23 cellular contexts compared by ENCODE assay signal in the genomic region with DNA sequence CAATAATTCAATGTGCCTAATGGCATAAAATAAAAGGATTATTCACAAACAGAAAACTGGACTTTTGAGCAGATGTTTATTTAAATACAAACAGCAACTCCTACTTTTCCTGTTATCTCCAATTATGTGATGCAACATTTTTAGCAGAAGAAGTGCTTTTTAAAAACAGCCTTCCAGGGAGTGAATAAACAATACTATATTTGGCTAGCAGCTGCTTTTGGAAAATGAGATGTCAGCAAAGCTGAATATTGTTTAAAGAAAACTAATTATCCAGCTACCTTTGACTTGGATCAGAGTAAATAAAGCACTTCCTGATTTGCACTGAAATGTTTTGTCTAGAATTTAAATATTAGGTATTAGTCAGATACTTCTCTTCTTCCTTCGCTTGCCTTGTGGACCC. TPM values are rescaled to one million over a fixed set of nuclear protein-coding genes. Genes with fewer than 3 reads are reported as not detected.
DNase-seq lines count a peak whose midpoint lies in the region; ATAC-seq and TF ChIP-seq lines count a peak whose summit lies in the region.
"Had no signal": no experiment of that assay in that cellular context is flagged by ENCODE, and none has a peak within 500 bp of the region (broad histone marks: within the 10 kb centered on the region; RNA-seq: fewer than 3 reads in every experiment).

No MANE protein-coding gene starts in this region.

- CTCF ChIA-PET in WTC11 (lab: Charles Lee): no interaction called here

- H3K9me3 ChIP-seq in left lung (no peaks in the 10 kb centered on the region), body of pancreas (no peaks in the 10 kb centered on the region)
- H3K9me3 ChIP-seq: esophagus squamous epithelium, left ventricle myocardium inferior, prostate gland had no signal

- 0 out of 2 replicates have a peak, but pooled peaks cover 5% of the 10 kb centered on the region for H3K4me1 Mint-ChIP-seq in WTC11
- H3K4me1 Mint-ChIP-seq: activated naive CD4-positive, alpha-beta T cell treated with anti-CD3 and anti-CD28 coated beads, Interleukin-2, amount 10 ng/mL, durations not matched to agents 7 days and 5 days had no signal

- no peak for TF ChIP-seq POLR2A in body of pancreas (IDR thresholded peaks at IDR 0.05)

- H3K9me3 Mint-ChIP-seq in WTC11: no peaks in the 10 kb centered on the region
- H3K9me3 Mint-ChIP-seq: activated naive CD4-positive, alpha-beta T cell treated with anti-CD3 and anti-CD28 coated beads, Interleukin-2, amount 10 ng/mL, durations not matched to agents 7 days and 5 days; activated T-cell treated with anti-CD3 and anti-CD28 coated beads, Interleukin-2, amount 50 U/mL, for 72 hours; CD14-positive monocyte had no signal

- no peak overlapping the region for H3K27ac Mint-ChIP-seq in WTC11
- H3K27ac Mint-ChIP-seq: activated naive CD4-positive, alpha-beta T cell treated with anti-CD3 and anti-CD28 coated beads, Interleukin-2, amount 10 ng/mL, durations not matched to agents 7 days and 5 days; activated T-cell treated with anti-CD3 and anti-CD28 coated beads, Interleukin-2, amount 50 U/mL, for 72 hours; CD14-positive monocyte had no signal

- WGBS in body of pancreas, 2 donors: 77 to 82% methylated on average over 1 of the region's 1 CpG

- no peak overlapping the region for H3K27ac ChIP-seq in left lung
- no peak overlapping the region for H3K27ac ChIP-seq in body of pancreas
- H3K27ac ChIP-seq: esophagus squamous epithelium, GM23248, left ventricle myocardium inferior, prostate gland had no signal

- DNase-seq in DMS53 (lab: John Stamatoyannopoulos, UW): peak; percentile 67
- DNase-seq in NCI-H146 treated with DMSO at 0.1 percent for 48 hours (lab: John Stamatoyannopoulos, UW; ENCODE audit: unreplicated experiment): peak; percentile 66
- no peak for DNase-seq in WTC11 (ENCODE audit: low spot score)
- DNase-seq in left lung: no peak
- DNase-seq in iPS-NIHi7 (ENCODE audit: extremely low spot score): no peak
- no peak for DNase-seq in anterior cingulate cortex (lab: John Stamatoyannopoulos, UW)
- no peak for DNase-seq in body of pancreas
- DNase-seq in NCI-H2029 treated with DMSO at 0.1 percent for 48 hours (lab: John Stamatoyannopoulos, UW): no peak
- DNase-seq: activated CD4-positive, alpha-beta T cell treated with anti-CD3 and anti-CD28 coated beads for 1 hour; activated CD8-positive, alpha-beta memory T cell treated with anti-CD3 and anti-CD28 coated beads for 24 hours; activated naive CD4-positive, alpha-beta T cell treated with anti-CD3 and anti-CD28 coated beads, Interleukin-2, amount 10 ng/mL, durations not matched to agents 7 days and 5 days; activated T-cell treated with anti-CD3 and anti-CD28 coated beads, Interleukin-2, amount 50 U/mL, for 72 hours; cerebellar nuclear complex; effector CD4-positive, alpha-beta T cell; esophagus squamous epithelium; GM23248; left ventricle myocardium inferior; NCI-H1436; NCI-H345; stimulated activated CD4-positive, alpha-beta T cell treated with anti-CD3 and anti-CD28 coated beads, Interleukin-2, amount 100 ng/mL, for 24 hours; stimulated activated naive CD4-positive, alpha-beta T cell had no signal

- H3K27me3 Mint-ChIP-seq in WTC11 (ENCODE audit: low read depth): no peaks in the 10 kb centered on the region
- H3K27me3 Mint-ChIP-seq: activated naive CD4-positive, alpha-beta T cell treated with anti-CD3 and anti-CD28 coated beads, Interleukin-2, amount 10 ng/mL, durations not matched to agents 7 days and 5 days had no signal

- no peak overlapping the region for H3K4me3 ChIP-seq in left lung
- no peak overlapping the region for H3K4me3 ChIP-seq in body of pancreas
- H3K4me3 ChIP-seq: esophagus squamous epithelium, GM23248, left ventricle myocardium inferior, prostate gland had no signal

- H3K36me3 ChIP-seq in left lung: peaks cover 0 to 4% of the 10 kb centered on the region in 2 donors
- no peaks in the 10 kb centered on the region for H3K36me3 ChIP-seq in body of pancreas (replicated peaks in 1 of 2; ENCODE audit: insufficient read depth in 1 of 2, low read depth in 2 of 2)
- H3K36me3 ChIP-seq: esophagus squamous epithelium, left ventricle myocardium inferior, prostate gland had no signal

- intact Hi-C loops in left lung (cut with DNase I): no loop called here
- intact Hi-C loops in body of pancreas (cut with DNase I): no loop called here

- TF ChIP-seq CTCF in WTC11 (IDR thresholded peaks at IDR 0.05): no peak
- no peak for TF ChIP-seq CTCF in left lung (IDR thresholded peaks at IDR 0.05)
- TF ChIP-seq CTCF in body of pancreas (IDR thresholded peaks at IDR 0.05): no peak

- 0 out of 2 replicates have a peak, but pooled peaks cover under 1% of the 10 kb centered on the region for H3K36me3 Mint-ChIP-seq in WTC11

- H3K4me3 Mint-ChIP-seq in WTC11: no peak overlapping the region
- H3K4me3 Mint-ChIP-seq: activated naive CD4-positive, alpha-beta T cell treated with anti-CD3 and anti-CD28 coated beads, Interleukin-2, amount 10 ng/mL, durations not matched to agents 7 days and 5 days; activated T-cell treated with anti-CD3 and anti-CD28 coated beads, Interleukin-2, amount 50 U/mL, for 72 hours; CD14-positive monocyte had no signal

- POLR2A ChIA-PET in WTC11 (lab: Charles Lee): no interaction called here

- peaks cover 0 to 9% of the 10 kb centered on the region in 2 donors for H3K4me1 ChIP-seq in left lung
- no peaks in the 10 kb centered on the region for H3K4me1 ChIP-seq in body of pancreas
- H3K4me1 ChIP-seq: prostate gland had no signal

- H3K27me3 ChIP-seq in left lung (no peaks in the 10 kb centered on the region), body of pancreas (no peaks in the 10 kb centered on the region)
- H3K27me3 ChIP-seq: esophagus squamous epithelium had no signal

- no peak for ATAC-seq in WTC11
- peak; percentile 31 for ATAC-seq in left lung
- ATAC-seq in body of pancreas: no peak
- ATAC-seq: activated T-cell treated with anti-CD3 and anti-CD28 coated beads, Interleukin-2, amount 50 U/mL, for 72 hours had no signal

TF ChIP-seq in WTC11, 78 proteins besides CTCF, POLR2A, EP300 and RAD21:
- no peak for TF ChIP-seq AFF4 (CRISPR knock-in tag; IDR thresholded peaks at IDR 0.05; ENCODE audit: borderline replicate concordance)
- no peak for TF ChIP-seq ELF4 (CRISPR knock-in tag; IDR thresholded peaks at IDR 0.05; ENCODE audit: low read depth)
- 0 out of 2 replicates have a peak, but pooled peaks have one; percentile 21 for TF ChIP-seq GABPB1 (CRISPR knock-in tag; IDR thresholded peaks at IDR 0.05)
- TF ChIP-seq PRDM15 (CRISPR knock-in tag; IDR thresholded peaks at IDR 0.05): no peak
- no peak for TF ChIP-seq ZNF396 (CRISPR knock-in tag; IDR thresholded peaks at IDR 0.05; ENCODE audit: borderline replicate concordance)
- no peak for TF ChIP-seq GRHL2 (CRISPR knock-in tag; IDR thresholded peaks at IDR 0.05; ENCODE audit: insufficient replicate concordance, severe bottlenecking)
- no peak for TF ChIP-seq NFYB (CRISPR knock-in tag; conservative IDR thresholded peaks at IDR 0.05; ENCODE audit: low read depth)

RNA-seq across cellular contexts. Expression of gene CDK1, which starts 23.3 kb away (rescaled TPM):
- 92.8 to 98.9 TPM (median 94.8 TPM) in 3 replicates for total RNA-seq in WTC11 (2021)
- 10 to 100 TPM in 1 of 2 donors, 1 to 10 TPM in 1; 9.2 to 32.5 TPM for total RNA-seq in left lung
- total RNA-seq in body of pancreas: under 1 TPM in 1 of 2 donors, not detected in 1; 0.66 TPM

Comparison
In these comparisons a context has a peak if more than half of its experiments do, and no peak if none do; other contexts are left out.
1. DNase-seq: peak in DMS53 (single experiment) and NCI-H146 treated with DMSO at 0.1 percent for 48 hours (single experiment); none in WTC11 (single experiment), left lung (0 of 2), iPS-NIHi7 (single experiment), anterior cingulate cortex (0 of 58), body of pancreas (0 of 4) and NCI-H2029 treated with DMSO at 0.1 percent for 48 hours (single experiment).
2. RNA of gene CDK1, which starts 23.3 kb away (total RNA-seq): 92.8 to 98.9 TPM in WTC11 and 9.2 to 32.5 TPM in left lung; 0.66 TPM in body of pancreas; every median in the first group is over 4 times any median in the second.